In the genomic region with DNA sequence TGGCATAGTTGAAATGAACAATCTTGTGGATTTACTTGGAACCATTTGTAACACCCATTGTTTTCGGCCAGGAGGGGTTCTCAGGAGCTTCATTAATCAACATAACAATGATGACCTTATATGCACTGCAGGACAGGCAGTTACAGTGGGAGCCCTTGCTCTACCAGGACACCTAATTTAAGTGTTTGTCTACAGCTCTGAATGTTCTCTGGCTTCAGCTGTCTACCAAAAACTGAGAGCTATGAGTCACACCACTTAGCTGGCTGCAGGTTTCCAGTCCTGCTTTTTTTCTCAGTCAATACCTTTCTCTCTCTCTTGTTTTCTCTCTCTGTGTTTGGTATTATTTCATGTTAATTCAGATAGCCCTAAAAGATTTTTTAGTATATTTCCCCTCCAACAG, we compare ENCODE assay signal across 8 cellular contexts.
A peak's percentile ranks its signal among the peaks of the same experiment; 100 is the strongest.
DNase-seq lines count a peak whose midpoint lies in the region; ATAC-seq lines count a peak whose summit lies in the region.

No MANE protein-coding gene starts in this region.

- ATAC-seq in GM18498 (IDR thresholded peaks at IDR 0.05; ENCODE audit: unreplicated experiment): peak; percentile 75
- peak; percentile 95 for ATAC-seq in HG02852 (IDR thresholded peaks at IDR 0.05; ENCODE audit: unreplicated experiment)
- ATAC-seq in HG03025 (IDR thresholded peaks at IDR 0.05; ENCODE audit: low FRiP score, unreplicated experiment): no peak

- DNase-seq in amniotic stem cell (lab: John Stamatoyannopoulos, UW) (peak; percentile 6), myocyte (ENCODE audit: low read depth) (peak; percentile 79), NOMO-1 (lab: John Stamatoyannopoulos, UW; ENCODE audit: unreplicated experiment in 2 of 2) (no peak), NCI-H1436 treated with DMSO at 0.1 percent for 48 hours (lab: John Stamatoyannopoulos, UW) (no peak), NCI-H524 treated with DMSO at 0.1 percent for 48 hours (lab: John Stamatoyannopoulos, UW) (no peak)

Comparison
In these comparisons a context has a peak if more than half of its experiments do, and no peak if none do; other contexts are left out.
1. DNase-seq: peak in amniotic stem cell (single experiment) and myocyte (single experiment); none in NOMO-1 (0 of 2), NCI-H1436 treated with DMSO at 0.1 percent for 48 hours (single experiment) and NCI-H524 treated with DMSO at 0.1 percent for 48 hours (single experiment).